ENCODE assay signal across 11 cellular contexts in genomic region chr2:1605102-1605501, GRCh38.
DNase-seq lines count a peak whose midpoint lies in the region; ATAC-seq and TF ChIP-seq lines count a peak whose summit lies in the region.
"Had no signal": no experiment of that assay in that cellular context is flagged by ENCODE, and none has a peak within 500 bp of the region (broad histone marks: within the 10 kb centered on the region; RNA-seq: fewer than 3 reads in every experiment).

No MANE protein-coding gene starts in this region.

- H3K9ac ChIP-seq in H9 (ENCODE audit: extremely low read depth, insufficient read length, low read length), result no peak overlapping the region

- 0 out of 2 replicates have a peak overlapping the region, but pooled peaks have one; percentile 14 for H3K14ac ChIP-seq in H9 (ENCODE audit: insufficient read depth, low read length)

- H3K36me3 ChIP-seq in adrenal gland (replicated peaks in 1 of 2), result no peaks in the 10 kb centered on the region
- H3K36me3 ChIP-seq: thoracic aorta had no signal

- H3K9me3 Mint-ChIP-seq in H9, result no peaks in the 10 kb centered on the region; a peak in 1 of 5 replicates
- H3K9me3 Mint-ChIP-seq in activated CD4-positive, alpha-beta memory T cell treated with anti-CD3 and anti-CD28 coated beads for 36 hours, result no peaks in the 10 kb centered on the region
- H3K9me3 Mint-ChIP-seq: mesothelial cell of epicardium had no signal

- no peak overlapping the region for H4K91ac ChIP-seq in H9 (ENCODE audit: insufficient read length, low read depth, low read length)

- no peaks in the 10 kb centered on the region for H3K79me1 ChIP-seq in H9 (ENCODE audit: insufficient read depth, low read depth, low read length, poor library complexity, severe bottlenecking)

- H3K27ac ChIP-seq in H9 (ENCODE audit: insufficient read length, low read depth, low read length), result no peak overlapping the region
- peak overlapping the region in 2 of 5 donors; percentile 62 to 63 for H3K27ac ChIP-seq in adrenal gland
- H3K27ac ChIP-seq in right cardiac atrium (ENCODE audit: low read length), result no peak overlapping the region
- H3K27ac ChIP-seq: thoracic aorta had no signal

- no peak overlapping the region for H3K18ac ChIP-seq in H9 (ENCODE audit: insufficient read length, low read depth, low read length)

- peak; percentile 66 to 82 for ATAC-seq in right cardiac atrium

- WGBS in H9 (ENCODE audit: extremely low coverage, insufficient read length, low lambda C conversion rate), result no CpG with 5 or more reads among the region's 16 CpGs
- WGBS in adrenal gland, 4 donors, result 27 to 42% (median 39%) methylated on average over 12 to 16 of the region's 16 CpGs
- WGBS in right cardiac atrium, result 13% methylated on average over 16 of the region's 16 CpGs

- H3K9me3 ChIP-seq in H9 (ENCODE audit: control insufficient read depth, low read depth, low read length), result no peaks in the 10 kb centered on the region
- H3K9me3 ChIP-seq in adrenal gland (replicated peaks in 1 of 3), result no peaks in the 10 kb centered on the region
- H3K9me3 ChIP-seq in right cardiac atrium (ENCODE audit: control insufficient read depth, low read length), result no peaks in the 10 kb centered on the region
- H3K9me3 ChIP-seq: thoracic aorta had no signal

- no peak overlapping the region for H2BK5ac ChIP-seq in H9 (ENCODE audit: insufficient read length, low read length)

- H3K27me3 Mint-ChIP-seq in H9 (ENCODE audit: low read depth), result no peaks in the 10 kb centered on the region
- H3K27me3 Mint-ChIP-seq in activated CD4-positive, alpha-beta memory T cell treated with anti-CD3 and anti-CD28 coated beads for 36 hours, result peaks cover 1% of the 10 kb centered on the region

- no peak overlapping the region for H4K5ac ChIP-seq in H9 (ENCODE audit: insufficient read length, low read depth, low read length)

- H3K23ac ChIP-seq in H9 (ENCODE audit: insufficient read length, low read depth, low read length), result no peak overlapping the region

- DNase-seq in H9 (peak; percentile 57), adrenal gland (peak in 5 of 7 donors; percentile 30 to 83 (median 43)), right cardiac atrium (peak; percentile 81 to 90 (median 86)), retina (peak; percentile 65), T-helper 1 cell (no peak), SW 1271 (lab: John Stamatoyannopoulos, UW) (no peak)
- DNase-seq in stimulated activated CD4-positive, alpha-beta T cell treated with anti-CD3 and anti-CD28 coated beads, Interleukin-4, amount 100 ng/mL, for 4 hours, result no peak
- DNase-seq in activated CD4-positive, alpha-beta memory T cell treated with anti-CD3 and anti-CD28 coated beads for 36 hours, result no peak
- DNase-seq: stimulated activated CD4-positive, alpha-beta T cell treated with anti-CD3 and anti-CD28 coated beads, Interleukin-2, amount 100 ng/mL, for 24 hours had no signal

- H4K8ac ChIP-seq in H9 (replicated peaks; ENCODE audit: insufficient read length, low read depth, low read length), result no peak overlapping the region

- H3K79me2 ChIP-seq in H9 (ENCODE audit: insufficient read depth, low read length), result no peaks in the 10 kb centered on the region

- H3K4me3 ChIP-seq in adrenal gland (no peak overlapping the region), right cardiac atrium (ENCODE audit: low read length) (no peak overlapping the region)
- H3K4me3 ChIP-seq: thoracic aorta had no signal

- H3T11ph ChIP-seq in H9 (ENCODE audit: low read length), result no peak overlapping the region

- H2AK5ac ChIP-seq in H9 (ENCODE audit: insufficient read length, low read length), result no peak overlapping the region

- CTCF ChIA-PET in activated CD4-positive, alpha-beta memory T cell treated with anti-CD3 and anti-CD28 coated beads for 36 hours (lab: Charles Lee), result no interaction called here

- TF ChIP-seq CTCF in H9 (conservative IDR thresholded peaks at IDR 0.05) (no peak), adrenal gland (IDR thresholded peaks at IDR 0.05) (no peak)

- no peaks in the 10 kb centered on the region for H4K20me1 ChIP-seq in H9 (ENCODE audit: control insufficient read depth, insufficient read depth, insufficient read length)

- no peaks in the 10 kb centered on the region for H3K27me3 ChIP-seq in H9 (ENCODE audit: insufficient read depth, low read length)
- peaks cover 2% of the 10 kb centered on the region for H3K27me3 ChIP-seq in adrenal gland
- H3K27me3 ChIP-seq in right cardiac atrium (ENCODE audit: control insufficient read depth, insufficient read depth), result no peaks in the 10 kb centered on the region

- H3K4ac ChIP-seq in H9 (ENCODE audit: low read depth, low read length), result no peak overlapping the region

- H3K36me3 Mint-ChIP-seq in H9 (ENCODE audit: insufficient read depth in 1 of 3, low read depth in 3 of 3), result peaks cover 0 to under 1% (median 0%) of the 10 kb centered on the region in 3 experiments; a peak in 1 of 7 replicates
- no peaks in the 10 kb centered on the region for H3K36me3 Mint-ChIP-seq in activated CD4-positive, alpha-beta memory T cell treated with anti-CD3 and anti-CD28 coated beads for 36 hours
- H3K36me3 Mint-ChIP-seq: mesothelial cell of epicardium had no signal

- no peak overlapping the region for H2BK12ac ChIP-seq in H9 (ENCODE audit: insufficient read length, low read depth, low read length)

- peaks cover 0 to 4% of the 10 kb centered on the region in 2 experiments; a peak in 2 of 4 replicates for H3K4me1 Mint-ChIP-seq in H9
- no peaks in the 10 kb centered on the region for H3K4me1 Mint-ChIP-seq in activated CD4-positive, alpha-beta memory T cell treated with anti-CD3 and anti-CD28 coated beads for 36 hours (ENCODE audit: low read depth)
- H3K4me1 Mint-ChIP-seq: mesothelial cell of epicardium had no signal

- no peaks in the 10 kb centered on the region for H3K23me2 ChIP-seq in H9 (ENCODE audit: insufficient read length, low read depth, low read length, poor library complexity, severe bottlenecking)

- no peak overlapping the region for H3K56ac ChIP-seq in H9 (ENCODE audit: insufficient read length, low read depth, low read length)

- intact Hi-C loops in adrenal gland (cut with DNase I) (no loop called here), right cardiac atrium (cut with DNase I) (no loop called here)
- intact Hi-C loops in activated CD4-positive, alpha-beta memory T cell treated with anti-CD3 and anti-CD28 coated beads for 36 hours (cut with micrococcal nuclease), result no loop called here

- TF ChIP-seq POLR2A in adrenal gland (IDR thresholded peaks at IDR 0.05), result no peak

- no peak overlapping the region for H3K27ac Mint-ChIP-seq in H9
- no peak overlapping the region for H3K27ac Mint-ChIP-seq in activated CD4-positive, alpha-beta memory T cell treated with anti-CD3 and anti-CD28 coated beads for 36 hours
- H3K27ac Mint-ChIP-seq: mesothelial cell of epicardium had no signal

- no peak overlapping the region for H2AFZ ChIP-seq in H9 (ENCODE audit: low read length)

- H2BK120ac ChIP-seq in H9 (ENCODE audit: low read depth, low read length, poor library complexity, severe bottlenecking), result no peak overlapping the region

- H3K4me3 Mint-ChIP-seq in H9, result no peak overlapping the region
- H3K4me3 Mint-ChIP-seq in activated CD4-positive, alpha-beta memory T cell treated with anti-CD3 and anti-CD28 coated beads for 36 hours, result no peak overlapping the region
- H3K4me3 Mint-ChIP-seq: mesothelial cell of epicardium had no signal

- H2BK15ac ChIP-seq in H9 (ENCODE audit: low read depth, low read length), result no peak overlapping the region

- no peak overlapping the region for H2BK20ac ChIP-seq in H9 (ENCODE audit: low read depth, low read length, poor library complexity, severe bottlenecking)

- no peak overlapping the region for H3K4me2 ChIP-seq in H9 (ENCODE audit: insufficient read depth, insufficient read length, low read length)

- POLR2A ChIA-PET in activated CD4-positive, alpha-beta memory T cell treated with anti-CD3 and anti-CD28 coated beads for 36 hours (lab: Charles Lee), result no interaction called here

- H3K4me1 ChIP-seq in H9 (ENCODE audit: insufficient read depth, low read length) (peaks cover 13% of the 10 kb centered on the region; the same call in 1 of the 2 replicates), adrenal gland (replicated peaks in 1 of 2) (no peaks in the 10 kb centered on the region), right cardiac atrium (ENCODE audit: control insufficient read depth, insufficient read depth, low read length) (no peaks in the 10 kb centered on the region)

Comparison
In these comparisons a context has a peak if more than half of its experiments do, and no peak if none do; other contexts are left out.
1. DNase-seq: peak in H9 (single experiment), adrenal gland (5 of 7), right cardiac atrium (3 of 3) and retina (single experiment); none in T-helper 1 cell (0 of 5), SW 1271 (0 of 2), stimulated activated CD4-positive, alpha-beta T cell treated with anti-CD3 and anti-CD28 coated beads, Interleukin-4, amount 100 ng/mL, for 4 hours (0 of 2) and activated CD4-positive, alpha-beta memory T cell treated with anti-CD3 and anti-CD28 coated beads for 36 hours (single experiment).